ENCODE assay signal across 17 cellular contexts in the genomic region with DNA sequence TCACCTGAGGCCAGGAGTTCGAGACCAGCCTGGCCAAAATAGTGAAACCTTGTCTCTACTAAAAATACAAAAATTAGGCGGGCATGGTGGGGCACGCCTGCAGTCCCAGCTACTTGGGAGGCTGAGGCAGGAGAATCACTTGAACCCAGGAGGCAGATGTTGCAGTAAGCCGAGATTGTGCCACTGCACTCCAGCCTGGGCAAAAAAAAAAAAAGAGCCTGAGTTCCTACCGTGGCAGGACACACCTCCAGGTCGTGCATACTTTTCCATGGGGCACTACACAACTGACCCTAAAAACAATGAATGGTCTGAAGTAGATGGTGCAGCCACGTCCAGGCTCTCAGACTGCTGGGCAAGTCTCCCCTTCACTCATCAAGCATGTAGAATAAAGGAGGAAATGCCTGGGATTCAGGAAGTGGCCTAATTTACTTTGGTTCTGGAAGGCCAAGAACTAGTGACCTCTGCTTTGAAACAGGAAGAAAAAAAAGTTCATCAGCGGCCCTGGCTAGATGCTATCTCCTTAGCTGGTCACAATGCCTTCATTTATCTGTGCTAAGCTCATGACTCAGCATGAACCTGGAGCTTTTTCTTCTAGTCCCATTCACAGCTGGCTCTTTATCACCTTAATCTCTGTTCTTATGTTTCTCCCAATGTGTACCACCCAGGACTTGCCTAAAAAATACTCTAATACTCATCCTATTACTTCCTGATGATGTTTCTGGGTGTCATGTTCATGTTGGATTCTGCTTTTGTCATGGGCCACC. TPM values are rescaled to one million over a fixed set of nuclear protein-coding genes. Genes with fewer than 3 reads are reported as not detected.
A peak's percentile ranks its signal among the peaks of the same experiment; 100 is the strongest.
DNase-seq lines count a peak whose midpoint lies in the region; ATAC-seq, FAIRE-seq and TF ChIP-seq lines count a peak whose summit lies in the region.
"Had no signal": no experiment of that assay in that cellular context is flagged by ENCODE, and none has a peak within 500 bp of the region (broad histone marks: within the 10 kb centered on the region; RNA-seq: fewer than 3 reads in every experiment).

No MANE protein-coding gene starts in this region.

- no peaks in the 10 kb centered on the region for H3K9me3 ChIP-seq in K562 (replicated peaks; ENCODE audit: control insufficient read depth, insufficient read depth, low read depth, low read length)
- peaks cover 15% of the 10 kb centered on the region for H3K9me3 ChIP-seq in HepG2 (ENCODE audit: low read length)
- H3K9me3 ChIP-seq: colonic mucosa had no signal

- H3K27ac ChIP-seq in K562 (ENCODE audit: extremely low read depth, low read depth, low read length) (peak overlapping the region; percentile 65), HepG2 (ENCODE audit: extremely low read length, insufficient read depth, low read length) (peak overlapping the region; percentile 55)
- H3K27ac ChIP-seq: colonic mucosa had no signal

- H3K36me3 ChIP-seq in K562 (ENCODE audit: control insufficient read depth, insufficient read depth, low read length) (no peaks in the 10 kb centered on the region; the same call in 2 of the 3 replicates), HepG2 (replicated peaks in 1 of 2; ENCODE audit: control insufficient read depth in 1 of 2, insufficient read depth in 2 of 2, low read length in 2 of 2) (no peaks in the 10 kb centered on the region)
- H3K36me3 ChIP-seq: colonic mucosa had no signal

- DNase-seq in CD1c-positive myeloid dendritic cell (ENCODE audit: extremely low spot score) (peak; percentile 22), HT1080 (ENCODE audit: low read depth) (peak; percentile 83), K562 (ENCODE audit: extremely low read depth in 1 of 4, low spot score in 3 of 4) (peak; percentile 58 to 77 (median 62)), HepG2 (ENCODE audit: low spot score) (peak; percentile 100), GM03348 (ENCODE audit: low spot score) (no peak), D721Med (ENCODE audit: insufficient read length, low spot score) (no peak), NOMO-1 (lab: John Stamatoyannopoulos, UW; ENCODE audit: unreplicated experiment in 2 of 2) (no peak)
- DNase-seq: activated CD4-positive, alpha-beta T cell treated with anti-CD3 and anti-CD28 coated beads, Interleukin-2, amount 50 U/mL, for 48 hours; amygdala; colonic mucosa; DMS153; midbrain had no signal

- FAIRE-seq in K562 (lab: Jason Lieb, UNC) (peak; percentile 83), HepG2 (lab: Jason Lieb, UNC) (peak; percentile 84), D721Med (lab: Jason Lieb, UNC) (no peak)

- in situ Hi-C loops in K562 (cut with MboI) (no loop called here), HepG2 (cut with HindIII; ENCODE audit: extremely low pct_ligation_motif_present, low pct_unique_long_range_greater_than_20kb) (no loop called here)

- TF ChIP-seq POLR2A in K562 (conservative IDR thresholded peaks at IDR 0.05): no peak
- TF ChIP-seq POLR2A in HepG2 (IDR thresholded peaks at IDR 0.05; ENCODE audit: insufficient read depth in 1 of 2, low read depth in 2 of 2, low read length in 2 of 2): no peak

- TF ChIP-seq EP300 in K562 (IDR thresholded peaks at IDR 0.05; ENCODE audit: low read length) (peak; percentile 79), HepG2 (IDR thresholded peaks at IDR 0.05; ENCODE audit: low read depth in 2 of 2, low read length in 2 of 2) (peak; percentile 22 to 99; a peak in 2 of 4 replicates), HepG2 (CRISPR knock-in tag; IDR thresholded peaks at IDR 0.05; ENCODE audit: borderline replicate concordance) (peak; percentile 99)

- POLR2A ChIA-PET in K562 (lab: Yijun Ruan, JAX) (interaction anchor here (1.3 kb wide), 1 partner anchor 11 kb away, joined by 3 read pairs; no protein-coding TSS in a partner anchor), HepG2 (lab: Yijun Ruan, JAX) (no interaction called here)

- 29% methylated on average over 7 of the region's 8 CpGs for WGBS in K562 (ENCODE audit: insufficient coverage, low coverage, missing lambda C conversion rate)
- WGBS in HepG2 (ENCODE audit: low lambda C conversion rate): 25% methylated on average over 8 of the region's 8 CpGs

- intact Hi-C loops in K562 (cut with micrococcal nuclease) (no loop called here), HepG2 (cut with micrococcal nuclease; ENCODE audit: unreplicated experiment) (no loop called here)

- no TSS peak for BruUV-seq in K562 (replicated peaks; lab: Mats Ljungman, UMichigan)
- BruUV-seq in HepG2 (replicated peaks; lab: Mats Ljungman, UMichigan): no TSS peak

- CTCF ChIA-PET in K562 (lab: Yijun Ruan, JAX; ENCODE audit: low intra/inter-chr PET ratio): no interaction called here
- CTCF ChIA-PET in HepG2 (lab: Yijun Ruan, JAX; ENCODE audit: low intra/inter-chr PET ratio, low total read pairs): no interaction called here

- H3K79me2 ChIP-seq in K562 (ENCODE audit: control insufficient read depth, insufficient read depth, low read length): no peaks in the 10 kb centered on the region
- H3K79me2 ChIP-seq in HepG2 (ENCODE audit: insufficient read depth, low read length): no peaks in the 10 kb centered on the region

- no peak overlapping the region; a peak in 1 of 4 replicates for H3K9ac ChIP-seq in K562 (ENCODE audit: insufficient read depth in 1 of 2, low read depth in 2 of 2, low read length in 2 of 2)
- H3K9ac ChIP-seq in HepG2 (ENCODE audit: insufficient read depth, low read depth, low read length): peak overlapping the region; percentile 21; the same call in 1 of the 2 replicates

- peak; percentile 82 for ATAC-seq in K562
- peak; percentile 90 for ATAC-seq in HepG2
- ATAC-seq in HG02938 (IDR thresholded peaks at IDR 0.05; ENCODE audit: unreplicated experiment): no peak

- H2AFZ ChIP-seq in K562 (ENCODE audit: low read depth, low read length): peak overlapping the region; percentile 61
- H2AFZ ChIP-seq in HepG2 (ENCODE audit: low read length): no peak overlapping the region

- H3K4me3 ChIP-seq in K562: no peak overlapping the region
- H3K4me3 ChIP-seq in HepG2 (replicated peaks in 1 of 3; ENCODE audit: insufficient read depth in 1 of 3, low read depth in 2 of 3, low read length in 3 of 3): peak overlapping the region in 1 of 3 experiments; percentile 3; a peak in 1 of 6 replicates
- H3K4me3 ChIP-seq: colonic mucosa had no signal

- H3K27me3 ChIP-seq in K562 (ENCODE audit: control insufficient read depth in 2 of 2, insufficient read depth in 2 of 2, low read length in 2 of 2) (no peaks in the 10 kb centered on the region), HepG2 (ENCODE audit: control insufficient read depth in 1 of 2, insufficient read depth in 2 of 2, low read length in 2 of 2) (no peaks in the 10 kb centered on the region)
- H3K27me3 ChIP-seq: colonic mucosa had no signal

- H3K4me1 ChIP-seq in K562 (replicated peaks in 1 of 2; ENCODE audit: control insufficient read depth in 2 of 2, insufficient read depth in 2 of 2, low read length in 2 of 2): peaks cover 9 to 22% of the 10 kb centered on the region in 2 experiments; a peak in 4 of 5 replicates
- peaks cover 28% of the 10 kb centered on the region for H3K4me1 ChIP-seq in HepG2 (ENCODE audit: insufficient read depth, low read length)
- H3K4me1 ChIP-seq: colonic mucosa had no signal

- H4K20me1 ChIP-seq in K562 (replicated peaks; ENCODE audit: control insufficient read depth, insufficient read depth, low read length): no peaks in the 10 kb centered on the region
- no peaks in the 10 kb centered on the region for H4K20me1 ChIP-seq in HepG2 (ENCODE audit: insufficient read depth, low read length)

- no peaks in the 10 kb centered on the region for H3K9me1 ChIP-seq in K562 (ENCODE audit: control insufficient read depth, insufficient read depth, low read length)

- no peak for TF ChIP-seq RAD21 in K562 (CRISPR knock-in tag; conservative IDR thresholded peaks at IDR 0.05 in 1 of 2, IDR thresholded peaks at IDR 0.05 in 1 of 2)
- no peak for TF ChIP-seq RAD21 in HepG2 (CRISPR knock-in tag; IDR thresholded peaks at IDR 0.05)

- no peak for TF ChIP-seq CTCF in K562 (IDR thresholded peaks at IDR 0.05 in 2 of 3, conservative IDR thresholded peaks at IDR 0.05 in 1 of 3; ENCODE audit: insufficient read depth in 2 of 3, low read depth in 1 of 3, low read length in 3 of 3)
- TF ChIP-seq CTCF in HepG2 (CRISPR knock-in tag; IDR thresholded peaks at IDR 0.05): no peak
- TF ChIP-seq CTCF in D721Med (IDR thresholded peaks at IDR 0.05; ENCODE audit: insufficient read depth, missing control alignments): no peak

- peak overlapping the region; percentile 62 for H3K4me2 ChIP-seq in K562 (ENCODE audit: insufficient read depth, low read length)
- peak overlapping the region; percentile 54 for H3K4me2 ChIP-seq in HepG2 (ENCODE audit: low read depth, low read length)

RNA-seq across cellular contexts. Expression of gene OR6J1, which starts 55.8 kb away (rescaled TPM):
- total RNA-seq in HT1080 (2014; rRNA removed; shearing (Covaris generic)): not detected in 2 replicates
- not detected in 2 replicates for polyA plus RNA-seq in HT1080 (2015; cell fraction: cytosol; rRNA removed)
- not detected in 2 replicates for polyA plus RNA-seq in HT1080 (2015; cell fraction: nucleus; rRNA removed)
- total RNA-seq in K562 (2011; cell fraction: chromatin; rRNA removed; ENCODE audit: low replicate concordance): 0.14 and 0.33 TPM in 2 replicates
- total RNA-seq in K562 (2011; cell fraction: nucleolus; rRNA removed): under 0.01 and 0.26 TPM in 2 replicates
- 0.66 and 0.69 TPM in 2 replicates for total RNA-seq in K562 (2011; cell fraction: nucleoplasm; rRNA removed)
- total RNA-seq in K562 (2014; rRNA removed) (not detected in 2 replicates), K562 (2014; rRNA removed; fragmentation: Illumina TruSeq; extraction: Trizol) (0.03 TPM in 1 of 2 replicates, not detected in the other), K562 (2015; rRNA removed; fragmentation: Illumina TruSeq; extraction: Trizol) (not detected in 2 replicates), K562 (2021) (not detected in 2 replicates), HepG2 (2016; rRNA removed; fragmentation: Illumina TruSeq; extraction: Trizol) (not detected in 2 replicates)
- polyA plus RNA-seq in K562 (2011; rRNA removed) (not detected in 2 replicates), K562 (2014; fragmentation: Illumina TruSeq; extraction: Trizol) (not detected in 2 replicates), K562 (2014; fragmentation: Nextera tagmentation; extraction: Ambion mirVana) (not detected), K562 (2014; rRNA removed) (0.08 TPM in 1 of 2 replicates, not detected in the other), HepG2 (2011; rRNA removed) (not detected in 2 replicates)
- not detected in 2 replicates for polyA plus RNA-seq in K562 (2011; cell fraction: cytosol; rRNA removed)
- polyA plus RNA-seq in K562 (2011; cell fraction: nucleus; rRNA removed): not detected in 2 replicates
- polyA plus RNA-seq in K562 (2012): 0.03 TPM in 1 of 2 replicates, not detected in the other
- not detected in 2 replicates for polyA minus RNA-seq in K562 (2011; rRNA and poly(A)+ RNA removed)
- not detected in 2 replicates for polyA minus RNA-seq in K562 (2011; cell fraction: cytosol; rRNA and poly(A)+ RNA removed)
- polyA minus RNA-seq in K562 (2011; cell fraction: nucleus; rRNA and poly(A)+ RNA removed): not detected in 2 replicates
- not detected in 2 replicates for total RNA-seq in HepG2 (2016; cell fraction: cytosol; rRNA removed; fragmentation: Illumina TruSeq; extraction: Trizol; ENCODE audit: low read depth)
- not detected in 2 replicates for total RNA-seq in HepG2 (2016; cell fraction: insoluble cytoplasmic fraction; rRNA removed; fragmentation: Illumina TruSeq; extraction: Trizol)
- total RNA-seq in HepG2 (2016; cell fraction: membrane; rRNA removed; fragmentation: Illumina TruSeq; extraction: Trizol): not detected in 2 replicates
- not detected in 2 replicates for total RNA-seq in HepG2 (2016; cell fraction: nucleus; rRNA removed; fragmentation: Illumina TruSeq; extraction: Trizol)
- polyA plus RNA-seq in HepG2 (2011; cell fraction: cytosol; rRNA removed): not detected in 2 replicates
- not detected in 2 replicates for polyA plus RNA-seq in HepG2 (2011; cell fraction: nucleus; rRNA removed)
- polyA plus RNA-seq in HepG2 (2012): not detected in 2 replicates
- polyA plus RNA-seq in HepG2 (2016; cell fraction: cytosol; fragmentation: Illumina TruSeq; extraction: Trizol; ENCODE audit: low read depth): not detected in 2 replicates
- polyA plus RNA-seq in HepG2 (2016; cell fraction: insoluble cytoplasmic fraction; fragmentation: Illumina TruSeq; extraction: Trizol; ENCODE audit: low read depth): not detected in 2 replicates
- polyA plus RNA-seq in HepG2 (2016; cell fraction: membrane; fragmentation: Illumina TruSeq; extraction: Trizol; ENCODE audit: low read depth): not detected in 2 replicates
- not detected in 2 replicates for polyA plus RNA-seq in HepG2 (2016; cell fraction: nucleus; fragmentation: Illumina TruSeq; extraction: Trizol; ENCODE audit: insufficient read depth, low read depth)
- not detected in 2 replicates for polyA minus RNA-seq in HepG2 (2011; rRNA and poly(A)+ RNA removed; ENCODE audit: low replicate concordance)
- not detected in 2 replicates for polyA minus RNA-seq in HepG2 (2011; cell fraction: cytosol; rRNA and poly(A)+ RNA removed)
- not detected in 2 replicates for polyA minus RNA-seq in HepG2 (2011; cell fraction: nucleus; rRNA and poly(A)+ RNA removed)
- total RNA-seq: activated T-helper 1 cell treated with anti-CD3 and anti-CD28 coated beads, Interleukin-12 subunit alpha, Interleukin-12 subunit beta, Interleukin-2, Interleukin-4 antibody, amounts not matched to agents 30 ng/mL and 10 ng/mL and 1 ng/mL, durations not matched to agents 14 hours and 24 hours and 36 hours; colonic mucosa; fibroblast of lung; NCI-H460; osteoblast had no signal
- polyA plus RNA-seq: fibroblast of lung had no signal

Comparison
In these comparisons a context has a peak if more than half of its experiments do, and no peak if none do; other contexts are left out.
1. DNase-seq: peak in CD1c-positive myeloid dendritic cell (single experiment), HT1080 (single experiment), K562 (4 of 4) and HepG2 (single experiment); none in GM03348 (single experiment), D721Med (single experiment) and NOMO-1 (0 of 2).